ENCODE assay signal across 9 cellular contexts in the genomic region with DNA sequence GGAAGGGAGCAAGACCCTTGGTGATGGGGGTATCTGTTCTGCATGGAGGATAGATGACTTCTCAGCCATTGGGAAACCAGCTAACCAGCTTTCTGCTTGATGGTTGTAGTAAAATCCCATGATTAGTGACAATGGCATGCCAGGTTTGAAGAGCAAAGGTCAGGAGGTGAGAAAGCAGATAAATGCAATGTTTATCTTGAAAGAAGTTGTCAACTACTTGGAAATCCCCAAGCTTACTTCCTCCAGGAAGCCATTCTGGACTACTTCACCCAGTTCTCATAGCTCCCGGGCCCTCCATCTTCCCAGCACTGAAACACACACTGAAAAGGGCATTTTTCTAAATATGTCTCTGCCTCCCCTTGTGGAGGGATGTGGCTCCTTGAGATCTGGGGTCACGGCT. TPM values are rescaled to one million over a fixed set of nuclear protein-coding genes. Genes with fewer than 3 reads are reported as not detected.
A peak's percentile ranks its signal among the peaks of the same experiment; 100 is the strongest.
DNase-seq lines count a peak whose midpoint lies in the region; ATAC-seq and TF ChIP-seq lines count a peak whose summit lies in the region.
"Had no signal": no experiment of that assay in that cellular context is flagged by ENCODE, and none has a peak within 500 bp of the region (broad histone marks: within the 10 kb centered on the region; RNA-seq: fewer than 3 reads in every experiment).

No MANE protein-coding gene starts in this region.

- H3K27me3 Mint-ChIP-seq in Caco-2 (ENCODE audit: insufficient read depth, unreplicated experiment) = no peaks in the 10 kb centered on the region
- H3K27me3 Mint-ChIP-seq in neural progenitor cell (ENCODE audit: insufficient read depth, low read depth) = peaks cover 2% of the 10 kb centered on the region

- H3K27ac ChIP-seq in colonic mucosa = peak overlapping the region; percentile 42
- H3K27ac ChIP-seq in neural progenitor cell = no peak overlapping the region
- H3K27ac ChIP-seq: parathyroid adenoma had no signal

- H3F3A ChIP-seq in neural progenitor cell (ENCODE audit: low read depth) = no peaks in the 10 kb centered on the region

- H3K27me3 ChIP-seq in Caco-2 (replicated peaks; ENCODE audit: control insufficient read depth, insufficient read depth, low read length) (no peaks in the 10 kb centered on the region), colonic mucosa (no peaks in the 10 kb centered on the region), neural progenitor cell (no peaks in the 10 kb centered on the region)

- peaks cover 70% of the 10 kb centered on the region for H3K4me1 ChIP-seq in Caco-2
- peaks cover 25% of the 10 kb centered on the region for H3K4me1 ChIP-seq in colonic mucosa
- peaks cover 17% of the 10 kb centered on the region for H3K4me1 ChIP-seq in neural progenitor cell

- intact Hi-C loops in Caco-2 (cut with micrococcal nuclease; ENCODE audit: unreplicated experiment) (loop anchor here (1.0 kb wide), 1 partner anchor 11 kb away; no protein-coding TSS in a partner anchor), colonic mucosa (cut with DNase I) (no loop called here)

- no peak overlapping the region for H3K4me2 ChIP-seq in neural progenitor cell

- no peak for ATAC-seq in HG03565 (IDR thresholded peaks at IDR 0.05; ENCODE audit: unreplicated experiment)
- no peak for ATAC-seq in omental fat pad (ENCODE audit: low FRiP score)

- BruUV-seq in Caco-2 (replicated peaks; lab: Mats Ljungman, UMichigan) = no TSS peak

- H3K27ac Mint-ChIP-seq in Caco-2 (ENCODE audit: unreplicated experiment) = peak overlapping the region; percentile 46
- H3K27ac Mint-ChIP-seq in neural progenitor cell = peak overlapping the region; percentile 58

- H3K4me3 ChIP-seq in Caco-2 (ENCODE audit: low read depth, low read length) (no peak overlapping the region), colonic mucosa (no peak overlapping the region), neural progenitor cell (no peak overlapping the region)

- CTCF ChIA-PET in Caco-2 (lab: Charles Lee) = interaction anchor here (0.7 kb wide), 1 partner anchor 258 kb away, joined by 3 read pairs; no protein-coding TSS in a partner anchor

- TF ChIP-seq CTCF in Caco-2 (IDR thresholded peaks at IDR 0.05; ENCODE audit: insufficient read depth in 1 of 2, low read depth in 1 of 2, low read length in 1 of 2, severe bottlenecking in 1 of 2, unreplicated experiment in 1 of 2) = no peak
- no peak for TF ChIP-seq CTCF in colonic mucosa (IDR thresholded peaks at IDR 0.05)
- no peak for TF ChIP-seq CTCF in neural progenitor cell (IDR thresholded peaks at IDR 0.05)
- TF ChIP-seq CTCF in omental fat pad (IDR thresholded peaks at IDR 0.05) = no peak

- DNase-seq in Caco-2 = peak; percentile 58 to 64
- peak; percentile 86 for DNase-seq in LoVo (ENCODE audit: low spot score)
- DNase-seq in colonic mucosa = peak; percentile 59
- no peak for DNase-seq in neural progenitor cell (ENCODE audit: low spot score)
- no peak for DNase-seq in DMS153 (lab: John Stamatoyannopoulos, UW)
- no peak for DNase-seq in mucosa of gallbladder (ENCODE audit: low spot score)
- no peak for DNase-seq in omental fat pad (ENCODE audit: low spot score)

- H3K36me3 ChIP-seq in Caco-2 (ENCODE audit: control insufficient read depth, insufficient read depth, low read length) (no peaks in the 10 kb centered on the region), colonic mucosa (no peaks in the 10 kb centered on the region), neural progenitor cell (no peaks in the 10 kb centered on the region)

- H3K4me3 Mint-ChIP-seq in Caco-2 (ENCODE audit: unreplicated experiment) (peak overlapping the region; percentile 31), neural progenitor cell (no peak overlapping the region)

- H2AFZ ChIP-seq in neural progenitor cell (replicated peaks) = no peak overlapping the region
- H2AFZ ChIP-seq: parathyroid adenoma had no signal

- peaks cover 7% of the 10 kb centered on the region for H4K20me1 ChIP-seq in neural progenitor cell (ENCODE audit: low read depth)

- POLR2A ChIA-PET in Caco-2 (lab: Charles Lee) = interaction anchor here (1.0 kb wide), 1 partner anchor 51 kb away, joined by 5 read pairs; the partner anchor contains the start of gene SMAD3

- H3K9me3 Mint-ChIP-seq in Caco-2 (ENCODE audit: unreplicated experiment) (no peaks in the 10 kb centered on the region), neural progenitor cell (peaks cover 4% of the 10 kb centered on the region)

- H3K4me1 Mint-ChIP-seq in Caco-2 (ENCODE audit: low read depth, unreplicated experiment) (peaks cover 61% of the 10 kb centered on the region), neural progenitor cell (peaks cover 43% of the 10 kb centered on the region)

- H3K9me3 ChIP-seq in Caco-2 = peaks cover under 1% of the 10 kb centered on the region; the same call in 1 of the 2 replicates
- H3K9me3 ChIP-seq in colonic mucosa = no peaks in the 10 kb centered on the region
- H3K9me3 ChIP-seq in neural progenitor cell (ENCODE audit: low read depth) = no peaks in the 10 kb centered on the region

- H3K9ac ChIP-seq in colonic mucosa (ENCODE audit: low read depth in 2 of 2, low read length in 2 of 2) (peak overlapping the region in 1 of 2 donors; percentile 10), neural progenitor cell (no peak overlapping the region)
- H3K9ac ChIP-seq: parathyroid adenoma had no signal

- peaks cover 8% of the 10 kb centered on the region for H3K79me2 ChIP-seq in neural progenitor cell (ENCODE audit: low read depth)

- H3K36me3 Mint-ChIP-seq in Caco-2 (ENCODE audit: insufficient read depth, unreplicated experiment) (peaks cover 5% of the 10 kb centered on the region), neural progenitor cell (peaks cover 19% of the 10 kb centered on the region)

RNA-seq across cellular contexts. Expression of gene SMAD3, which starts 51.3 kb away (rescaled TPM):
- total RNA-seq in Caco-2 (2022) (51.5 and 54.8 TPM in 2 replicates), colonic mucosa (10 to 100 TPM; 38.6 to 62.1 TPM), neural progenitor cell (ENCODE audit: low replicate concordance) (12.5 and 14.3 TPM in 2 replicates), mucosa of gallbladder (59.0 TPM), omental fat pad (10 to 100 TPM; 30.9 to 58.1 (median 49.9) TPM)

Comparison
In these comparisons a context has a peak if more than half of its experiments do, and no peak if none do; other contexts are left out.
1. DNase-seq: peak in Caco-2 (2 of 2), LoVo (single experiment) and colonic mucosa (single experiment); none in neural progenitor cell (single experiment), DMS153 (single experiment), mucosa of gallbladder (single experiment) and omental fat pad (single experiment).